ENCODE assay signal across 9 cellular contexts in genomic region chr10:116271593-116272496, GRCh38. TPM values are rescaled to one million over a fixed set of nuclear protein-coding genes. Genes with fewer than 3 reads are reported as not detected.
DNase-seq lines count a peak whose midpoint lies in the region; ATAC-seq lines count a peak whose summit lies in the region.
"Had no signal": no experiment of that assay in that cellular context is flagged by ENCODE, and none has a peak within 500 bp of the region (broad histone marks: within the 10 kb centered on the region; RNA-seq: fewer than 3 reads in every experiment).

No MANE protein-coding gene starts in this region.

- H3K9me3 Mint-ChIP-seq in activated naive CD8-positive, alpha-beta T cell treated with anti-CD3 and anti-CD28 coated beads for 36 hours, result no peaks in the 10 kb centered on the region
- peaks cover 3% of the 10 kb centered on the region for H3K9me3 Mint-ChIP-seq in activated naive CD8-positive, alpha-beta T cell treated with anti-CD3 and anti-CD28 coated beads, Interleukin-2, amount 50 U/mL, for 24 hours

- H2BK15ac ChIP-seq in mesendoderm (replicated peaks; ENCODE audit: low read depth), result no peak overlapping the region

- no peak overlapping the region for H2BK5ac ChIP-seq in mesendoderm (ENCODE audit: low read length)

- H3K27ac ChIP-seq in mesendoderm (ENCODE audit: low read depth, low read length), result no peak overlapping the region
- no peak overlapping the region for H3K27ac ChIP-seq in aorta (ENCODE audit: low read depth in 1 of 2, low read length in 2 of 2)

- peak overlapping the region; percentile 58 for H3K9ac ChIP-seq in mesendoderm (ENCODE audit: low read length)

- H3K56ac ChIP-seq in mesendoderm (ENCODE audit: low read length), result peak overlapping the region; percentile 65

- no peak overlapping the region for H4K5ac ChIP-seq in mesendoderm (ENCODE audit: low read length)

- H3K79me2 ChIP-seq in mesendoderm (ENCODE audit: control insufficient read depth, insufficient read depth, low read length), result no peaks in the 10 kb centered on the region

- H4K8ac ChIP-seq in mesendoderm (ENCODE audit: low read depth, low read length), result no peak overlapping the region

- H3K79me1 ChIP-seq in mesendoderm (ENCODE audit: low read length), result no peaks in the 10 kb centered on the region

- peak overlapping the region; percentile 99 for H3K4me2 ChIP-seq in mesendoderm (ENCODE audit: low read length)

- WGBS in mesendoderm (ENCODE audit: extremely low coverage, insufficient coverage, low lambda C conversion rate), result no CpG with 5 or more reads among the region's 65 CpGs
- 1% methylated on average over 65 of the region's 65 CpGs for WGBS in aorta, 2 donors

- peaks cover 24% of the 10 kb centered on the region for H3K27me3 ChIP-seq in mesendoderm (ENCODE audit: insufficient read depth, low read length, poor library complexity)
- H3K27me3 ChIP-seq in aorta (ENCODE audit: control insufficient read depth in 1 of 2, insufficient read depth in 2 of 2, low read length in 1 of 2), result no peaks in the 10 kb centered on the region

- peaks cover 7% of the 10 kb centered on the region for H3K4me1 Mint-ChIP-seq in activated naive CD8-positive, alpha-beta T cell treated with anti-CD3 and anti-CD28 coated beads for 36 hours
- H3K4me1 Mint-ChIP-seq in activated naive CD8-positive, alpha-beta T cell treated with anti-CD3 and anti-CD28 coated beads, Interleukin-2, amount 50 U/mL, for 24 hours, result peaks cover 5% of the 10 kb centered on the region

- DNase-seq in activated naive CD8-positive, alpha-beta T cell treated with anti-CD3 and anti-CD28 coated beads for 36 hours, result no peak
- no peak for DNase-seq in activated naive CD8-positive, alpha-beta T cell treated with anti-CD3 and anti-CD28 coated beads, Interleukin-2, amount 50 U/mL, for 24 hours
- DNase-seq in dermis blood vessel endothelial cell (peak; percentile 18), mesendoderm (peak; percentile 26), aorta (peak; percentile 53 to 82), DMS153 treated with DMSO at 0.1 percent for 48 hours (lab: John Stamatoyannopoulos, UW; ENCODE audit: unreplicated experiment) (no peak)
- DNase-seq: GDM1 had no signal

- H3K27ac Mint-ChIP-seq in activated naive CD8-positive, alpha-beta T cell treated with anti-CD3 and anti-CD28 coated beads for 36 hours, result no peak overlapping the region
- H3K27ac Mint-ChIP-seq in activated naive CD8-positive, alpha-beta T cell treated with anti-CD3 and anti-CD28 coated beads, Interleukin-2, amount 50 U/mL, for 24 hours, result no peak overlapping the region

- no peak for ATAC-seq in activated naive CD8-positive, alpha-beta T cell treated with anti-CD3 and anti-CD28 coated beads, Interleukin-2, amount 50 U/mL, for 24 hours
- peak; percentile 45 for ATAC-seq in aorta (ENCODE audit: low FRiP score)
- ATAC-seq in HG03521 (IDR thresholded peaks at IDR 0.05; ENCODE audit: unreplicated experiment), result no peak
- ATAC-seq in GM21737 (IDR thresholded peaks at IDR 0.05; ENCODE audit: unreplicated experiment), result no peak

- H3K18ac ChIP-seq in mesendoderm (ENCODE audit: low read length), result no peak overlapping the region

- no peak overlapping the region for H2BK120ac ChIP-seq in mesendoderm (ENCODE audit: low read depth, low read length)

- no peak overlapping the region for H3K23ac ChIP-seq in mesendoderm (ENCODE audit: low read length)

- H3K4me1 ChIP-seq in mesendoderm (ENCODE audit: control insufficient read depth, low read depth, low read length) (no peaks in the 10 kb centered on the region), aorta (ENCODE audit: control insufficient read depth in 1 of 2, insufficient read depth in 2 of 2, low read length in 2 of 2) (no peaks in the 10 kb centered on the region)

- H3K36me3 ChIP-seq in mesendoderm (ENCODE audit: control insufficient read depth, insufficient read depth, low read length) (no peaks in the 10 kb centered on the region), aorta (ENCODE audit: control insufficient read depth in 1 of 2, insufficient read depth in 2 of 2, low read length in 1 of 2) (no peaks in the 10 kb centered on the region)

- intact Hi-C loops in aorta (cut with DNase I), result loop anchor here in 1 of 2 donors (10.0 kb wide), 1 partner anchor 307 kb away; no protein-coding TSS in a partner anchor

- peak overlapping the region; percentile 43 for H3K4me3 Mint-ChIP-seq in activated naive CD8-positive, alpha-beta T cell treated with anti-CD3 and anti-CD28 coated beads for 36 hours
- no peak overlapping the region for H3K4me3 Mint-ChIP-seq in activated naive CD8-positive, alpha-beta T cell treated with anti-CD3 and anti-CD28 coated beads, Interleukin-2, amount 50 U/mL, for 24 hours

- no peaks in the 10 kb centered on the region for H3K36me3 Mint-ChIP-seq in activated naive CD8-positive, alpha-beta T cell treated with anti-CD3 and anti-CD28 coated beads for 36 hours
- H3K36me3 Mint-ChIP-seq in activated naive CD8-positive, alpha-beta T cell treated with anti-CD3 and anti-CD28 coated beads, Interleukin-2, amount 50 U/mL, for 24 hours (ENCODE audit: low read depth), result no peaks in the 10 kb centered on the region

- H3K9me3 ChIP-seq in aorta (ENCODE audit: control insufficient read depth, low read length), result no peaks in the 10 kb centered on the region

- peaks cover 86% of the 10 kb centered on the region for H3K27me3 Mint-ChIP-seq in activated naive CD8-positive, alpha-beta T cell treated with anti-CD3 and anti-CD28 coated beads for 36 hours
- H3K27me3 Mint-ChIP-seq in activated naive CD8-positive, alpha-beta T cell treated with anti-CD3 and anti-CD28 coated beads, Interleukin-2, amount 50 U/mL, for 24 hours, result peaks cover 62% of the 10 kb centered on the region

- no peak overlapping the region for H3K4ac ChIP-seq in mesendoderm (ENCODE audit: low read depth, low read length)

- H2AK5ac ChIP-seq in mesendoderm (ENCODE audit: low read length), result no peak overlapping the region

- peak overlapping the region; percentile 22 for H3K4me3 ChIP-seq in mesendoderm (ENCODE audit: low read length)
- peak overlapping the region; percentile 50 to 68 for H3K4me3 ChIP-seq in aorta (ENCODE audit: low read length in 2 of 2)

RNA-seq across cellular contexts. Expression of gene GFRA1, which starts 1.2 kb away (rescaled TPM):
- total RNA-seq in activated naive CD8-positive, alpha-beta T cell treated with anti-CD3 and anti-CD28 coated beads for 36 hours, result not detected
- 36.4 and 51.3 TPM in 2 replicates for total RNA-seq in dermis blood vessel endothelial cell
- polyA plus RNA-seq in mesendoderm (2013, experiment 1 of 2), result 1.3 TPM
- 1.6 TPM for polyA plus RNA-seq in mesendoderm (2013, experiment 2 of 2)
- 10 to 100 TPM; 10.3 to 27.1 TPM for total RNA-seq in aorta
- under 1 TPM; under 0.01 to 0.15 TPM for polyA plus RNA-seq in aorta

RNA-seq across cellular contexts. Expression of gene CCDC172, which starts 52.4 kb away (rescaled TPM):
- total RNA-seq in activated naive CD8-positive, alpha-beta T cell treated with anti-CD3 and anti-CD28 coated beads for 36 hours, result not detected
- total RNA-seq in dermis blood vessel endothelial cell, result not detected in 2 replicates
- 1.2 TPM for polyA plus RNA-seq in mesendoderm (2013, experiment 1 of 2)
- polyA plus RNA-seq in mesendoderm (2013, experiment 2 of 2), result 1.8 TPM
- not detected for total RNA-seq in aorta
- polyA plus RNA-seq in aorta, result not detected

Comparison
In these comparisons a context has a peak if more than half of its experiments do, and no peak if none do; other contexts are left out.
1. DNase-seq: peak in dermis blood vessel endothelial cell (single experiment), mesendoderm (single experiment) and aorta (2 of 2); none in activated naive CD8-positive, alpha-beta T cell treated with anti-CD3 and anti-CD28 coated beads for 36 hours (single experiment), activated naive CD8-positive, alpha-beta T cell treated with anti-CD3 and anti-CD28 coated beads, Interleukin-2, amount 50 U/mL, for 24 hours (single experiment) and DMS153 treated with DMSO at 0.1 percent for 48 hours (single experiment).
2. RNA of gene GFRA1, which starts 1.2 kb away (total RNA-seq): 36.4 to 51.3 TPM in dermis blood vessel endothelial cell and 10.3 to 27.1 TPM in aorta; not detected in activated naive CD8-positive, alpha-beta T cell treated with anti-CD3 and anti-CD28 coated beads for 36 hours; every median in the first group is over 10 times any median in the second.